ENCODE assay signal across 25 cellular contexts in the genomic region with DNA sequence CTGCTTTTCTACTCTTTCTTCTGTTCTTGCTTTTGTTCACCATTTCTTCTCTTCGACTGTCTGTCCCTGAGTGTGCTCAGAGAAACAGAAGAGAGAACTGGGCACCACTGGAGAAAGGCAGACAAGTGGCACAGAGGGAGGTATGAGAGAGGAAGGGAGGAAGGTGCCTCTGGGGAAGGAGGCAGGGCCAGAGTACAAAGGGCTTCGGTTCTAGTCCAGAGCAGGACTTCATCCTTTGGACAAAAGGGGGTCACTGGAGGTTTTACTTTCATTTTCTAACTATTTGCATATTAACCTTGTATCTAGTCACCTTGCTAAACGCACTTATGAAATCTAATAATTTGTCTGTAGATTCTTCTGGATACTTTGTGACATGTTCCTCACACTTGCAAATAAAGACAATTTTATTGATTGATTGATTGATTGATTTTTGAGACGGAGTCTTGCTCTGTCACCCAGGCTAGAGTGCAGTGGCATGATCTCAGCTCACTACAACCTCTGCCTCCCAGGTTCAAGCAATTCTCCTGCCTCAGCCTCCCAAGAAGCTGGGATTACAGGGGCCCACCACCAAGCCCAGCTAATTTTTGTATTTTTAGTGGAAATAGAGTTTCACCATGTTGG. TPM values are rescaled to one million over a fixed set of nuclear protein-coding genes. Genes with fewer than 3 reads are reported as not detected.
A peak's percentile ranks its signal among the peaks of the same experiment; 100 is the strongest.
DNase-seq lines count a peak whose midpoint lies in the region; ATAC-seq and TF ChIP-seq lines count a peak whose summit lies in the region.
"Had no signal": no experiment of that assay in that cellular context is flagged by ENCODE, and none has a peak within 500 bp of the region (broad histone marks: within the 10 kb centered on the region; RNA-seq: fewer than 3 reads in every experiment).

No MANE protein-coding gene starts in this region.

- TF ChIP-seq POLR2A in Peyer's patch (IDR thresholded peaks at IDR 0.05) = no peak

- DNase-seq in MCF 10A (ENCODE audit: unreplicated experiment) (no peak), mammary epithelial cell (no peak), Peyer's patch (peak in 1 of 3 donors; percentile 48), hepatocyte (ENCODE audit: low spot score) (peak; percentile 3), A172 (ENCODE audit: low spot score) (no peak), GM13977 (ENCODE audit: low spot score) (no peak), cerebellar cortex (ENCODE audit: low spot score) (no peak)
- no peak for DNase-seq in stimulated activated naive B cell treated with anti-CD40 and anti-IgM and Interleukin-4, amounts not matched to agents 10 μg/mL and 1 μg/mL and 100 μg/mL, for 72 hours
- DNase-seq: activated CD4-positive, alpha-beta T cell treated with anti-CD3 and anti-CD28 coated beads, Interleukin-2, amount 10 ng/mL, durations not matched to agents 7 days and 5 days; activated T-cell treated with anti-CD3 and anti-CD28 coated beads, Interleukin-2, amount 50 U/mL, for 4 hours; Caco-2; esophagus squamous epithelium; GF-D8; glutamatergic neuron; immature natural killer cell; lower lobe of right lung; naive B cell; NCI-H1092 treated with DMSO at 0.1 percent for 48 hours; NK-92 treated with Interleukin-12 subunit alpha and Interleukin-12 subunit beta, amount 100 ng/mL, for 24 hours; SHP77 treated with DMSO at 0.1 percent for 48 hours; stimulated activated naive CD4-positive, alpha-beta T cell treated with Interleukin-2 at 50 U/mL for 16 hours; T-helper 9 cell; upper lobe of right lung had no signal

- H3K27ac ChIP-seq in mammary epithelial cell (ENCODE audit: insufficient read depth, low read depth, low read length) = no peak overlapping the region
- H3K27ac ChIP-seq in Peyer's patch = peak overlapping the region in 3 of 4 donors; percentile 46 to 67 (median 62)
- no peak overlapping the region for H3K27ac ChIP-seq in hepatocyte
- H3K27ac ChIP-seq: breast epithelium, esophagus squamous epithelium, lower lobe of right lung, upper lobe of right lung had no signal

- no peak overlapping the region for H3K9ac ChIP-seq in mammary epithelial cell (ENCODE audit: insufficient read depth, low read length)

- H3K9me2 ChIP-seq in hepatocyte (replicated peaks; ENCODE audit: insufficient read depth) = no peaks in the 10 kb centered on the region

- no peaks in the 10 kb centered on the region for H3K27me3 Mint-ChIP-seq in MCF 10A (ENCODE audit: insufficient read depth, unreplicated experiment)
- peaks cover 9 to 12% of the 10 kb centered on the region in 2 donors for H3K27me3 Mint-ChIP-seq in stimulated activated naive B cell treated with anti-CD40 and anti-IgM and Interleukin-4, amounts not matched to agents 10 μg/mL and 1 μg/mL and 100 μg/mL, for 72 hours
- H3K27me3 Mint-ChIP-seq: activated CD4-positive, alpha-beta T cell treated with anti-CD3 and anti-CD28 coated beads, Interleukin-2, amount 10 ng/mL, durations not matched to agents 7 days and 5 days; progenitor cell of endocrine pancreas had no signal

- no peaks in the 10 kb centered on the region for H3K9me3 ChIP-seq in mammary epithelial cell (replicated peaks; ENCODE audit: insufficient read depth, low read length)
- H3K9me3 ChIP-seq in Peyer's patch = no peaks in the 10 kb centered on the region
- H3K9me3 ChIP-seq in hepatocyte (ENCODE audit: low read depth) = no peaks in the 10 kb centered on the region
- H3K9me3 ChIP-seq: breast epithelium, Caco-2, esophagus squamous epithelium, lower lobe of right lung, upper lobe of right lung had no signal

- WGBS in mammary epithelial cell (ENCODE audit: low coverage, missing lambda C conversion rate) = 71% methylated on average over 4 of the region's 4 CpGs
- 83% methylated on average over 4 of the region's 4 CpGs for whole genome bisulfite sequencing in hepatocyte (ENCODE audit: low lambda C conversion rate, missing lambda C conversion rate)

- H3K4me3 ChIP-seq in mammary epithelial cell (replicated peaks in 1 of 3; ENCODE audit: insufficient read depth in 1 of 3, low read depth in 2 of 3, low read length in 3 of 3) (no peak overlapping the region), Peyer's patch (no peak overlapping the region), hepatocyte (no peak overlapping the region)
- H3K4me3 ChIP-seq: breast epithelium, esophagus squamous epithelium, lower lobe of right lung, upper lobe of right lung had no signal

- H3K27me3 ChIP-seq in mammary epithelial cell (ENCODE audit: insufficient read depth, low read length) = no peaks in the 10 kb centered on the region
- no peaks in the 10 kb centered on the region for H3K27me3 ChIP-seq in Peyer's patch
- H3K27me3 ChIP-seq in hepatocyte = no peaks in the 10 kb centered on the region
- H3K27me3 ChIP-seq: breast epithelium, esophagus squamous epithelium, upper lobe of right lung had no signal

- TF ChIP-seq CTCF in MCF 10A (IDR thresholded peaks at IDR 0.05; ENCODE audit: unreplicated experiment) = no peak
- TF ChIP-seq CTCF in mammary epithelial cell (conservative IDR thresholded peaks at IDR 0.05 in 1 of 2, IDR thresholded peaks at IDR 0.05 in 1 of 2; ENCODE audit: extremely low read depth in 1 of 2, insufficient read depth in 1 of 2, low read depth in 1 of 2, low read length in 2 of 2) = no peak
- TF ChIP-seq CTCF in Peyer's patch (IDR thresholded peaks at IDR 0.05) = no peak
- no peak for TF ChIP-seq CTCF in hepatocyte (IDR thresholded peaks at IDR 0.05; ENCODE audit: poor library complexity)
- no peak for TF ChIP-seq CTCF in GM13977 (IDR thresholded peaks at IDR 0.05; ENCODE audit: extremely low read depth, insufficient read depth, missing control alignments)

- no peak for ATAC-seq in stimulated activated naive B cell treated with anti-CD40 and anti-IgM and Interleukin-4, amounts not matched to agents 10 μg/mL and 1 μg/mL and 100 μg/mL, for 72 hours (replicated peaks)
- ATAC-seq: activated T-cell treated with anti-CD3 and anti-CD28 coated beads, Interleukin-2, amount 50 U/mL, for 4 hours; lower lobe of right lung; upper lobe of right lung had no signal

- peaks cover 93% of the 10 kb centered on the region for H3K36me3 Mint-ChIP-seq in MCF 10A (ENCODE audit: insufficient read depth, unreplicated experiment)
- H3K36me3 Mint-ChIP-seq in stimulated activated naive B cell treated with anti-CD40 and anti-IgM and Interleukin-4, amounts not matched to agents 10 μg/mL and 1 μg/mL and 100 μg/mL, for 72 hours = no peaks in the 10 kb centered on the region
- H3K36me3 Mint-ChIP-seq: immature natural killer cell, naive B cell had no signal

- peaks cover 76% of the 10 kb centered on the region for H3K36me3 ChIP-seq in mammary epithelial cell (ENCODE audit: insufficient read depth, low read length)
- H3K36me3 ChIP-seq in Peyer's patch = peaks cover 0 to 74% (median 0%) of the 10 kb centered on the region in 3 donors
- H3K36me3 ChIP-seq in hepatocyte (replicated peaks; ENCODE audit: insufficient read depth, low read depth) = no peaks in the 10 kb centered on the region
- H3K36me3 ChIP-seq: upper lobe of right lung had no signal

- no peaks in the 10 kb centered on the region for H3K9me3 Mint-ChIP-seq in MCF 10A (ENCODE audit: unreplicated experiment)
- no peaks in the 10 kb centered on the region for H3K9me3 Mint-ChIP-seq in stimulated activated naive B cell treated with anti-CD40 and anti-IgM and Interleukin-4, amounts not matched to agents 10 μg/mL and 1 μg/mL and 100 μg/mL, for 72 hours
- H3K9me3 Mint-ChIP-seq: activated CD4-positive, alpha-beta T cell treated with anti-CD3 and anti-CD28 coated beads, Interleukin-2, amount 10 ng/mL, durations not matched to agents 7 days and 5 days; activated T-cell treated with anti-CD3 and anti-CD28 coated beads, Interleukin-2, amount 50 U/mL, for 4 hours; immature natural killer cell had no signal

- no peak overlapping the region for H3K4me3 Mint-ChIP-seq in MCF 10A (ENCODE audit: unreplicated experiment)
- no peak overlapping the region for H3K4me3 Mint-ChIP-seq in stimulated activated naive B cell treated with anti-CD40 and anti-IgM and Interleukin-4, amounts not matched to agents 10 μg/mL and 1 μg/mL and 100 μg/mL, for 72 hours
- H3K4me3 Mint-ChIP-seq: activated CD4-positive, alpha-beta T cell treated with anti-CD3 and anti-CD28 coated beads, Interleukin-2, amount 10 ng/mL, durations not matched to agents 7 days and 5 days; activated T-cell treated with anti-CD3 and anti-CD28 coated beads, Interleukin-2, amount 50 U/mL, for 4 hours had no signal

- POLR2A ChIA-PET in MCF 10A (lab: Yijun Ruan, JAX) = interaction anchor here (3.1 to 28.4 kb wide), 3 partner anchors 11 to 52 kb away, joined by 10 to 748 read pairs (median 18); no protein-coding TSS in a partner anchor

- intact Hi-C loops in MCF 10A (cut with micrococcal nuclease) = no loop called here
- intact Hi-C loops in mammary epithelial cell (cut with micrococcal nuclease) = no loop called here

- BruUV-seq in MCF 10A (replicated peaks; lab: Mats Ljungman, UMichigan) = no TSS peak
- BruUV-seq in mammary epithelial cell (replicated peaks; lab: Mats Ljungman, UMichigan) = no TSS peak

- no peaks in the 10 kb centered on the region for H3K4me1 ChIP-seq in mammary epithelial cell (ENCODE audit: insufficient read depth, low read length)
- H3K4me1 ChIP-seq in Peyer's patch = peaks cover 0 to 29% (median 2%) of the 10 kb centered on the region in 4 donors
- no peaks in the 10 kb centered on the region for H3K4me1 ChIP-seq in hepatocyte (ENCODE audit: insufficient read depth)
- H3K4me1 ChIP-seq: breast epithelium, Caco-2, lower lobe of right lung, upper lobe of right lung had no signal

- in situ Hi-C loops in mammary epithelial cell (cut with MboI; ENCODE audit: low sequenced_read_pairs in 2 of 2) (no loop called here), GM13977 (cut with MboI; ENCODE audit: low pct_unique_long_range_greater_than_20kb, low sequenced_read_pairs, unreplicated experiment) (no loop called here)

- H3K79me2 ChIP-seq in mammary epithelial cell (ENCODE audit: insufficient read depth, low read length) = peaks cover 87% of the 10 kb centered on the region
- H3K79me2 ChIP-seq in hepatocyte = no peaks in the 10 kb centered on the region

- H3K4me2 ChIP-seq in mammary epithelial cell (ENCODE audit: insufficient read depth, low read depth, low read length) = no peak overlapping the region
- H3K4me2 ChIP-seq in hepatocyte = no peak overlapping the region

- H2AFZ ChIP-seq in mammary epithelial cell (ENCODE audit: low read depth, low read length) (no peak overlapping the region), hepatocyte (no peak overlapping the region)

- H4K20me1 ChIP-seq in mammary epithelial cell (ENCODE audit: insufficient read depth, low read length) (peaks cover 6% of the 10 kb centered on the region), hepatocyte (ENCODE audit: insufficient read depth, poor library complexity, severe bottlenecking) (no peaks in the 10 kb centered on the region)

- dilution Hi-C loops in mammary epithelial cell (cut with HindIII; ENCODE audit: low sequenced_read_pairs) = no loop called here

- H3K27ac Mint-ChIP-seq in MCF 10A (ENCODE audit: low read depth, unreplicated experiment) = peak overlapping the region; percentile 51
- no peak overlapping the region for H3K27ac Mint-ChIP-seq in stimulated activated naive B cell treated with anti-CD40 and anti-IgM and Interleukin-4, amounts not matched to agents 10 μg/mL and 1 μg/mL and 100 μg/mL, for 72 hours
- H3K27ac Mint-ChIP-seq: progenitor cell of endocrine pancreas had no signal

- H3K4me1 Mint-ChIP-seq in MCF 10A (ENCODE audit: insufficient read depth, unreplicated experiment) = no peaks in the 10 kb centered on the region
- H3K4me1 Mint-ChIP-seq in stimulated activated naive B cell treated with anti-CD40 and anti-IgM and Interleukin-4, amounts not matched to agents 10 μg/mL and 1 μg/mL and 100 μg/mL, for 72 hours = peaks cover 10 to 14% of the 10 kb centered on the region in 2 donors

- CTCF ChIA-PET in MCF 10A (lab: Yijun Ruan, JAX) (interaction anchor here (1.3 kb wide), 1 partner anchor 13 kb away, joined by 3 read pairs; no protein-coding TSS in a partner anchor), mammary epithelial cell (lab: Charles Lee; ENCODE audit: low non-redundant PET) (no interaction called here)

RNA-seq across cellular contexts. Expression of gene ITGB4, which starts 13.5 kb away (rescaled TPM):
- 727 and 1,054 TPM in 2 replicates for total RNA-seq in MCF 10A (2022)
- 1,000 to 10,000 TPM; 2,525 to 2,618 TPM for total RNA-seq in mammary epithelial cell
- 1,059 TPM for polyA plus RNA-seq in mammary epithelial cell
- polyA minus RNA-seq in mammary epithelial cell = 2,510 TPM
- total RNA-seq in Peyer's patch = 100 to 1,000 TPM in 3 of 4 donors, 10 to 100 TPM in 1; 80.0 to 368 (median 219) TPM
- total RNA-seq in hepatocyte = 11.5 and 15.7 TPM in 2 replicates
- polyA plus RNA-seq in hepatocyte = 19.4 and 23.5 TPM in 2 replicates
- 15.0 and 15.2 TPM in 2 replicates for total RNA-seq in A172 (2014; rRNA removed; shearing (Covaris generic))

RNA-seq across cellular contexts. Expression of gene GALK1, which starts 30.2 kb away (rescaled TPM):
- 8.7 and 9.8 TPM in 2 replicates for total RNA-seq in MCF 10A (2022)
- total RNA-seq in mammary epithelial cell = 1 to 10 TPM; 1.5 to 3.0 TPM
- 3.8 TPM for polyA plus RNA-seq in mammary epithelial cell
- not detected for polyA minus RNA-seq in mammary epithelial cell
- total RNA-seq in Peyer's patch = 10 to 100 TPM; 50.1 to 81.9 (median 64.1) TPM
- total RNA-seq in hepatocyte = 63.7 and 76.4 TPM in 2 replicates
- polyA plus RNA-seq in hepatocyte = 139 and 161 TPM in 2 replicates
- total RNA-seq in A172 (2014; rRNA removed; shearing (Covaris generic)) = 72.7 and 87.5 TPM in 2 replicates

RNA-seq across cellular contexts. Expression of gene UNK, which starts 49.8 kb away (rescaled TPM):
- total RNA-seq in MCF 10A (2022) = 12.3 and 16.0 TPM in 2 replicates
- total RNA-seq in mammary epithelial cell = 10 to 100 TPM; 15.2 to 15.8 TPM
- 10.3 TPM for polyA plus RNA-seq in mammary epithelial cell
- 4.2 TPM for polyA minus RNA-seq in mammary epithelial cell
- total RNA-seq in Peyer's patch = 100 to 1,000 TPM in 1 of 4 donors, 10 to 100 TPM in 3; 18.9 to 108 (median 30.6) TPM
- 26.7 and 30.9 TPM in 2 replicates for total RNA-seq in hepatocyte
- 22.3 and 28.2 TPM in 2 replicates for polyA plus RNA-seq in hepatocyte
- total RNA-seq in A172 (2014; rRNA removed; shearing (Covaris generic)) = 52.7 and 64.4 TPM in 2 replicates

Comparison
In these comparisons a context has a peak if more than half of its experiments do, and no peak if none do; other contexts are left out.
1. H3K27ac ChIP-seq: peak in Peyer's patch (3 of 4); none in mammary epithelial cell (single experiment) and hepatocyte (single experiment).